Comparison of ENCODE assay signal across 26 cellular contexts in genomic region chr20:44418069-44418905, GRCh38.
"Had no signal": no experiment of that assay in that cellular context is flagged by ENCODE, and none has a peak within 500 bp of the region (broad histone marks: within the 10 kb centered on the region; RNA-seq: fewer than 3 reads in every experiment).

No MANE protein-coding gene starts in this region.

- DNase-seq: activated CD4-positive, alpha-beta T cell treated with anti-CD3 and anti-CD28 coated beads for 1 hour; activated CD4-positive, alpha-beta T cell treated with anti-CD3 and anti-CD28 coated beads, Interleukin-2, amount 10 ng/mL, durations not matched to agents 7 days and 5 days; activated CD8-positive, alpha-beta memory T cell treated with anti-CD3 and anti-CD28 coated beads, Interleukin-2, amount 10 ng/mL, durations not matched to agents 7 days and 5 days; activated CD8-positive, alpha-beta T cell treated with anti-CD3 and anti-CD28 coated beads, Interleukin-2, amount 10 ng/mL, durations not matched to agents 7 days and 5 days; activated naive CD8-positive, alpha-beta T cell treated with anti-CD3 and anti-CD28 coated beads, Interleukin-2, amount 50 U/mL, for 24 hours; activated T-cell treated with anti-CD3 and anti-CD28 coated beads, Interleukin-2, amount 50 U/mL, for 48 hours; amygdala; central memory CD4-positive, alpha-beta T cell; dermis blood vessel endothelial cell; effector CD4-positive, alpha-beta T cell; esophagus squamous epithelium; foreskin melanocyte; left cardiac atrium; naive B cell; occipital lobe; posterior cingulate gyrus; right cardiac atrium; stimulated activated CD4-positive, alpha-beta T cell treated with anti-CD3 and anti-CD28 coated beads, Interleukin-2, amount 100 ng/mL, for 48 hours; stimulated activated naive CD4-positive, alpha-beta T cell treated with Interleukin-2 at 50 U/mL for 16 hours; SW 1271; T-helper 9 cell; trophoblast cell had no signal

- ATAC-seq: activated CD8-positive, alpha-beta memory T cell treated with anti-CD3 and anti-CD28 coated beads, Interleukin-2, amount 10 ng/mL, durations not matched to agents 7 days and 5 days; activated CD8-positive, alpha-beta T cell treated with anti-CD3 and anti-CD28 coated beads, Interleukin-2, amount 10 ng/mL, durations not matched to agents 7 days and 5 days; activated naive CD8-positive, alpha-beta T cell treated with anti-CD3 and anti-CD28 coated beads, Interleukin-2, amount 50 U/mL, for 24 hours; left cardiac atrium; right cardiac atrium had no signal

- H3K4me3 ChIP-seq: breast epithelium, esophagus squamous epithelium, thoracic aorta had no signal

- FAIRE-seq: islet of Langerhans, urothelium cell line had no signal

- H3K9me3 ChIP-seq: breast epithelium, esophagus squamous epithelium, thoracic aorta had no signal

- H3K27ac ChIP-seq: breast epithelium, esophagus squamous epithelium, thoracic aorta had no signal

- H3K36me3 ChIP-seq: breast epithelium, esophagus squamous epithelium, thoracic aorta had no signal

- H3K27me3 ChIP-seq: breast epithelium had no signal

- H3K4me1 ChIP-seq: breast epithelium, esophagus squamous epithelium had no signal
